In genomic region chr3:150180349-150180748, GRCh38 we compare ENCODE assay signal across 15 cellular contexts.
DNase-seq lines count a peak whose midpoint lies in the region; ATAC-seq, FAIRE-seq and TF ChIP-seq lines count a peak whose summit lies in the region.
"Had no signal": no experiment of that assay in that cellular context is flagged by ENCODE, and none has a peak within 500 bp of the region (broad histone marks: within the 10 kb centered on the region; RNA-seq: fewer than 3 reads in every experiment).

No MANE protein-coding gene starts in this region.

- H3K79me2 ChIP-seq in GM23248 (ENCODE audit: insufficient read depth) (no peaks in the 10 kb centered on the region), SK-N-SH (ENCODE audit: insufficient read depth) (no peaks in the 10 kb centered on the region)

- peak; percentile 68 to 81 (median 76) for ATAC-seq in pancreas
- ATAC-seq in sciatic nerve, result no peak
- no peak for ATAC-seq in GM18858 (IDR thresholded peaks at IDR 0.05; ENCODE audit: unreplicated experiment)
- ATAC-seq: activated CD8-positive, alpha-beta T cell treated with anti-CD3 and anti-CD28 coated beads for 36 hours had no signal

- no peaks in the 10 kb centered on the region for H4K20me1 ChIP-seq in GM23248 (ENCODE audit: insufficient read depth)
- no peaks in the 10 kb centered on the region for H4K20me1 ChIP-seq in SK-N-SH (ENCODE audit: insufficient read depth)

- POLR2A ChIA-PET in SK-N-SH (lab: Yijun Ruan, JAX), result no interaction called here

- H3K4me1 ChIP-seq in GM23248 (ENCODE audit: insufficient read depth) (peaks cover 21% of the 10 kb centered on the region), SK-N-SH (ENCODE audit: control insufficient read depth in 1 of 2, insufficient read depth in 2 of 2, low read depth in 1 of 2, low read length in 1 of 2) (peaks cover 5 to 15% of the 10 kb centered on the region in 2 experiments; a peak in 2 of 4 replicates), pancreas (peaks cover 0 to 13% (median 9%) of the 10 kb centered on the region in 3 donors)

- TF ChIP-seq CTCF in SK-N-SH (IDR thresholded peaks at IDR 0.05) (no peak), pancreas (IDR thresholded peaks at IDR 0.05) (no peak)

- no peak for TF ChIP-seq RAD21 in SK-N-SH (IDR thresholded peaks at IDR 0.05; ENCODE audit: low read length)

- intact Hi-C loops in pancreas (cut with DNase I) (loop anchor here (10.0 kb wide), 1 partner anchor 216 kb away; no protein-coding TSS in a partner anchor), sciatic nerve (cut with DNase I) (loop anchor here (5.0 kb wide), 1 partner anchor 208 kb away; the partner anchor contains the start of gene PFN2)

- CTCF ChIA-PET in SK-N-SH (lab: Yijun Ruan, JAX), result interaction anchor here (1.3 kb wide), 1 partner anchor 213 kb away, joined by 7 read pairs; no protein-coding TSS in a partner anchor

- in situ Hi-C loops in GM23248 (cut with MboI), result loop anchor here (10.0 to 25.0 kb wide), 2 partner anchors 206 to 668 kb away; partner anchors contain the start of gene PFN2

- H3K9me2 ChIP-seq in GM23248 (ENCODE audit: insufficient read depth) (no peaks in the 10 kb centered on the region), SK-N-SH (no peaks in the 10 kb centered on the region)

- H3K9ac ChIP-seq in GM23248 (no peak overlapping the region), SK-N-SH (no peak overlapping the region)

- H3F3A ChIP-seq in GM23248 (ENCODE audit: insufficient read depth) (peaks cover 22% of the 10 kb centered on the region), SK-N-SH (replicated peaks; ENCODE audit: insufficient read depth) (peaks cover 23% of the 10 kb centered on the region)

- no peak overlapping the region for H3K4me3 ChIP-seq in GM23248
- H3K4me3 ChIP-seq in SK-N-SH (ENCODE audit: low read depth in 2 of 2, low read length in 1 of 2), result no peak overlapping the region
- no peak overlapping the region for H3K4me3 ChIP-seq in pancreas
- H3K4me3 ChIP-seq: Peyer's patch had no signal

- peak; percentile 55 to 64; a peak in 2 of 4 replicates for TF ChIP-seq EP300 in SK-N-SH (IDR thresholded peaks at IDR 0.05; ENCODE audit: borderline replicate concordance in 1 of 2, low read depth in 1 of 2, low read length in 1 of 2)

- H3K4me2 ChIP-seq in GM23248 (ENCODE audit: unreplicated experiment) (no peak overlapping the region), SK-N-SH (no peak overlapping the region; the same call in 1 of the 2 replicates)

- no peaks in the 10 kb centered on the region for H3K36me3 ChIP-seq in GM23248 (ENCODE audit: low read depth)
- no peaks in the 10 kb centered on the region for H3K36me3 ChIP-seq in SK-N-SH (replicated peaks in 1 of 2; ENCODE audit: control insufficient read depth in 1 of 2, insufficient read depth in 2 of 2, low read length in 1 of 2)
- H3K36me3 ChIP-seq in pancreas, result no peaks in the 10 kb centered on the region
- H3K36me3 ChIP-seq: Peyer's patch had no signal

- no peaks in the 10 kb centered on the region for H3K27me3 ChIP-seq in GM23248 (replicated peaks; ENCODE audit: insufficient read depth)
- no peaks in the 10 kb centered on the region for H3K27me3 ChIP-seq in SK-N-SH (ENCODE audit: insufficient read depth)
- no peaks in the 10 kb centered on the region for H3K27me3 ChIP-seq in pancreas
- H3K27me3 ChIP-seq: Peyer's patch had no signal

- H3K27ac ChIP-seq in GM23248, result no peak overlapping the region
- peak overlapping the region; percentile 63 to 84; a peak in 3 of 4 replicates for H3K27ac ChIP-seq in SK-N-SH (ENCODE audit: low read depth in 2 of 2, low read length in 1 of 2)
- H3K27ac ChIP-seq in pancreas, result peak overlapping the region in 2 of 4 donors; percentile 23 to 40
- H3K27ac ChIP-seq: Peyer's patch had no signal

- H2AFZ ChIP-seq in GM23248 (no peak overlapping the region), SK-N-SH (ENCODE audit: low read depth) (no peak overlapping the region; the same call in 1 of the 2 replicates)

- peak; percentile 21 for DNase-seq in GM23248
- DNase-seq in SK-N-SH, result no peak
- peak; percentile 90 for DNase-seq in fibroblast of peridontal ligament (ENCODE audit: extremely low read depth)
- peak in 2 of 6 donors; percentile 55 to 57 for DNase-seq in pancreas
- DNase-seq in sciatic nerve (ENCODE audit: low spot score), result no peak
- no peak for DNase-seq in NCI-H82 (lab: John Stamatoyannopoulos, UW)
- DNase-seq in T-helper 2 cell, result no peak
- DNase-seq: activated CD8-positive, alpha-beta T cell treated with anti-CD3 and anti-CD28 coated beads for 36 hours; activated naive CD4-positive, alpha-beta T cell treated with anti-CD3 and anti-CD28 coated beads, Interleukin-2, amount 10 ng/mL, durations not matched to agents 7 days and 5 days; H7; midbrain; Peyer's patch; T-helper 9 cell had no signal

- FAIRE-seq in pancreas (lab: Jason Lieb, UNC), result no peak
- FAIRE-seq: D721Med had no signal

- 48 to 64% methylated on average over 1 of the region's 1 CpG for WGBS in GM23248 (ENCODE audit: low coverage in 1 of 2, low lambda C conversion rate in 2 of 2, missing lambda C conversion rate in 2 of 2), 2 experiments
- 13% methylated on average over 1 of the region's 1 CpG for WGBS in SK-N-SH (ENCODE audit: low lambda C conversion rate)
- 19 to 24% methylated on average over 1 of the region's 1 CpG for WGBS in pancreas, 2 donors

- H3K9me3 ChIP-seq in GM23248 (ENCODE audit: low read depth) (no peaks in the 10 kb centered on the region), SK-N-SH (no peaks in the 10 kb centered on the region), pancreas (no peaks in the 10 kb centered on the region)
- H3K9me3 ChIP-seq: Peyer's patch had no signal

TF ChIP-seq in SK-N-SH, 30 proteins besides CTCF, POLR2A, EP300 and RAD21 (continues in another document):
- TF ChIP-seq, protein P1, sequence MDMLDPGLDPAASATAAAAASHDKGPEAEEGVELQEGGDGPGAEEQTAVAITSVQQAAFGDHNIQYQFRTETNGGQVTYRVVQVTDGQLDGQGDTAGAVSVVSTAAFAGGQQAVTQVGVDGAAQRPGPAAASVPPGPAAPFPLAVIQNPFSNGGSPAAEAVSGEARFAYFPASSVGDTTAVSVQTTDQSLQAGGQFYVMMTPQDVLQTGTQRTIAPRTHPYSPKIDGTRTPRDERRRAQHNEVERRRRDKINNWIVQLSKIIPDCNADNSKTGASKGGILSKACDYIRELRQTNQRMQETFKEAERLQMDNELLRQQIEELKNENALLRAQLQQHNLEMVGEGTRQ (IDR thresholded peaks at IDR 0.05; ENCODE audit: borderline replicate concordance, low read depth, low read length), result no peak
- TF ChIP-seq TCF12 (IDR thresholded peaks at IDR 0.05) (peak; percentile 96), CHD2 (IDR thresholded peaks at IDR 0.05; ENCODE audit: low read length, partially characterized antibody) (no peak), GABPA (IDR thresholded peaks at IDR 0.05; ENCODE audit: low read depth) (no peak), RFX5 (IDR thresholded peaks at IDR 0.05; ENCODE audit: low read length) (no peak), REST (IDR thresholded peaks at IDR 0.05; ENCODE audit: low read depth, low read length) (no peak), FOXJ3 (CRISPR knock-in tag; IDR thresholded peaks at IDR 0.05) (no peak), RXRA (IDR thresholded peaks at IDR 0.05; ENCODE audit: borderline replicate concordance, low read depth) (peak; percentile 44; the same call in 1 of the 2 replicates), TEAD4 (IDR thresholded peaks at IDR 0.05; ENCODE audit: borderline replicate concordance, insufficient read depth) (no peak; the same call in none of the 2 replicates), TAF1 (IDR thresholded peaks at IDR 0.05; ENCODE audit: borderline replicate concordance, low read depth, low read length) (no peak), GATA2 (CRISPR knock-in tag; IDR thresholded peaks at IDR 0.05) (no peak), FOXM1 (IDR thresholded peaks at IDR 0.05; ENCODE audit: low read depth) (peak; percentile 58; the same call in 1 of the 2 replicates), FOSL2 (IDR thresholded peaks at IDR 0.05; ENCODE audit: borderline replicate concordance, low read depth) (peak; percentile 4; the same call in 1 of the 2 replicates)
- TF ChIP-seq, protein P2, sequence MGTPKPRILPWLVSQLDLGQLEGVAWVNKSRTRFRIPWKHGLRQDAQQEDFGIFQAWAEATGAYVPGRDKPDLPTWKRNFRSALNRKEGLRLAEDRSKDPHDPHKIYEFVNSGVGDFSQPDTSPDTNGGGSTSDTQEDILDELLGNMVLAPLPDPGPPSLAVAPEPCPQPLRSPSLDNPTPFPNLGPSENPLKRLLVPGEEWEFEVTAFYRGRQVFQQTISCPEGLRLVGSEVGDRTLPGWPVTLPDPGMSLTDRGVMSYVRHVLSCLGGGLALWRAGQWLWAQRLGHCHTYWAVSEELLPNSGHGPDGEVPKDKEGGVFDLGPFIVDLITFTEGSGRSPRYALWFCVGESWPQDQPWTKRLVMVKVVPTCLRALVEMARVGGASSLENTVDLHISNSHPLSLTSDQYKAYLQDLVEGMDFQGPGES (IDR thresholded peaks at IDR 0.05; ENCODE audit: low read depth, low read length), result no peak

Comparison
In these comparisons a context has a peak if more than half of its experiments do, and no peak if none do; other contexts are left out.
1. DNase-seq: peak in GM23248 (single experiment) and fibroblast of peridontal ligament (single experiment); none in SK-N-SH (single experiment), sciatic nerve (single experiment), NCI-H82 (single experiment) and T-helper 2 cell (0 of 5).
2. ATAC-seq: peak in pancreas (4 of 4); none in sciatic nerve (single experiment) and GM18858 (single experiment).